ENCODE assay signal across 2 cellular contexts in the genomic region with DNA sequence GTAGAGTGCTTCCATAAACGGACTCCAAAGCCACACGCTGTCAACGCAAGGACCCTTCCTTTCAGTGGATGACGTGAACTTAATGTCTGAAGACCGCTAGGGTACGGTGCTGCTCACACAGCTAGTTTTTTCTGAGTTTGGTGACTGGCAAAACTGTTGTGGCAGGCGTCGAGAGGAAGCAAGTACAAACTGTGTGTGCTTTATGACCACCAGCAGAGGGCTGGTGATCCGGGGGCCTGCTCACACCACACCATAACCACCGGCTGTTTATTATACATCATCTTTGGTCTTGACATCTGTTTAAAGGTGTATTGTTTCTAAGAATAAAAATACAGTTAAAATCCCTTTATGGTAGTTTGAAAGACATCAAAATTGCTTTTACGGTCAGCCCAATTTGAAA.
TF ChIP-seq lines count a peak whose summit lies in the region.

No MANE protein-coding gene starts in this region.

TF ChIP-seq in GM23338, 12 proteins besides CTCF, POLR2A, EP300 and RAD21:
- TF ChIP-seq ETS1 (IDR thresholded peaks at IDR 0.05) (no peak), JUNB (IDR thresholded peaks at IDR 0.05; ENCODE audit: unreplicated experiment) (no peak), ZNF331 (CRISPR knock-in tag; IDR thresholded peaks at IDR 0.05; ENCODE audit: low read depth) (no peak), ZNF114 (CRISPR knock-in tag; IDR thresholded peaks at IDR 0.05) (no peak)
TF ChIP-seq in GM23338: peak in this region for 0.

TF ChIP-seq in K562, 482 proteins besides CTCF, POLR2A, EP300 and RAD21:
- TF ChIP-seq LCOR (CRISPR knock-in tag; IDR thresholded peaks at IDR 0.05) (no peak), ATF1 (CRISPR knock-in tag; IDR thresholded peaks at IDR 0.05) (no peak), ATF1 (tag; IDR thresholded peaks at IDR 0.05) (0 out of 2 replicates have a peak, but pooled peaks have one; percentile 24)
- TF ChIP-seq, protein P1, sequence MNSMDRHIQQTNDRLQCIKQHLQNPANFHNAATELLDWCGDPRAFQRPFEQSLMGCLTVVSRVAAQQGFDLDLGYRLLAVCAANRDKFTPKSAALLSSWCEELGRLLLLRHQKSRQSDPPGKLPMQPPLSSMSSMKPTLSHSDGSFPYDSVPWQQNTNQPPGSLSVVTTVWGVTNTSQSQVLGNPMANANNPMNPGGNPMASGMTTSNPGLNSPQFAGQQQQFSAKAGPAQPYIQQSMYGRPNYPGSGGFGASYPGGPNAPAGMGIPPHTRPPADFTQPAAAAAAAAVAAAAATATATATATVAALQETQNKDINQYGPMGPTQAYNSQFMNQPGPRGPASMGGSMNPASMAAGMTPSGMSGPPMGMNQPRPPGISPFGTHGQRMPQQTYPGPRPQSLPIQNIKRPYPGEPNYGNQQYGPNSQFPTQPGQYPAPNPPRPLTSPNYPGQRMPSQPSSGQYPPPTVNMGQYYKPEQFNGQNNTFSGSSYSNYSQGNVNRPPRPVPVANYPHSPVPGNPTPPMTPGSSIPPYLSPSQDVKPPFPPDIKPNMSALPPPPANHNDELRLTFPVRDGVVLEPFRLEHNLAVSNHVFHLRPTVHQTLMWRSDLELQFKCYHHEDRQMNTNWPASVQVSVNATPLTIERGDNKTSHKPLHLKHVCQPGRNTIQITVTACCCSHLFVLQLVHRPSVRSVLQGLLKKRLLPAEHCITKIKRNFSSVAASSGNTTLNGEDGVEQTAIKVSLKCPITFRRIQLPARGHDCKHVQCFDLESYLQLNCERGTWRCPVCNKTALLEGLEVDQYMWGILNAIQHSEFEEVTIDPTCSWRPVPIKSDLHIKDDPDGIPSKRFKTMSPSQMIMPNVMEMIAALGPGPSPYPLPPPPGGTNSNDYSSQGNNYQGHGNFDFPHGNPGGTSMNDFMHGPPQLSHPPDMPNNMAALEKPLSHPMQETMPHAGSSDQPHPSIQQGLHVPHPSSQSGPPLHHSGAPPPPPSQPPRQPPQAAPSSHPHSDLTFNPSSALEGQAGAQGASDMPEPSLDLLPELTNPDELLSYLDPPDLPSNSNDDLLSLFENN (IDR thresholded peaks at IDR 0.05; ENCODE audit: low read depth in 2 of 2, low read length in 2 of 2), result no peak
